In the genomic region with DNA sequence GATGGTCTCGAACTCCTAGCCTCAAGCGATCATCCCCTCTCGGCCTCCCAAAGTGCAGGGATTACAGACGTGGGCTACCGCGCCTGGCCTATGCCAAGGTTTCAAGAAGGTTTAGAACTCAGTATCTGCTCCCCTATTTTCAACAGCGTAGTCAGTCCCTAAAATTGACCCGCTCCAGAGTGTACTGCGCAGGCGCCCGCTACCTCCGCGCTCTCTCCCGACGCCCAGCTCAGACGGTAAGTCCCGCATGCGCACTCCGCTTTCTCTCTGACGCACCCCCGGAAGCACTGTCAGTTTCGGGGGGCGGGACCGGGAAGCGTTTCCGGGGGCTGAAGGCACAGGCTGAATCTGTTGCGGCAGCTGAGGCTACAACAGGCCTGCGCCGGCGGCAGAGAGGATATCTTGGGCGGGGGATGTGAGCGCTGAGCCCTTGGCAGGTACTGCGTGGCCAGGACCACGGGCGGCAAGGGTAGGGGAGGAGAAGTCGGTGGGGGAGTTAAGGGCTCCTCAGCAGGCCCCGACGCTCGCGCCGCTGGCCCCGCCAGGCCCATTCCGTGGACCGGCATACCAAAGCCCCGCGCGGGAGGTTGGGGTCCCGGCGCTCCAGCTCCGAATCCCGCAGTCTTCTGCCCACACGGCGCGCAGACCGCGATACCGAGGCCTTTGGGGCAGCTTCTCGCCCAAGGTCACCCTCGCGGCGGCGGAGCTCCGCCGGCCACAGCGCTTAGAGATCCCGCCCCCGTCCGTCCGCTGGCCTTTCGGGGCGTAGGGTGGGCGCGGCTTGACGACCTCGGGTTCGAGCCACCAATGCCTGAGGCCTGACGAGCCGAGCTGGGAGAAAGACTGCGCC, we compare ENCODE assay signal across 1 cellular context.
A peak's percentile ranks its signal among the peaks of the same experiment; 100 is the strongest.
TF ChIP-seq lines count a peak whose summit lies in the region.

A gene with protein sequence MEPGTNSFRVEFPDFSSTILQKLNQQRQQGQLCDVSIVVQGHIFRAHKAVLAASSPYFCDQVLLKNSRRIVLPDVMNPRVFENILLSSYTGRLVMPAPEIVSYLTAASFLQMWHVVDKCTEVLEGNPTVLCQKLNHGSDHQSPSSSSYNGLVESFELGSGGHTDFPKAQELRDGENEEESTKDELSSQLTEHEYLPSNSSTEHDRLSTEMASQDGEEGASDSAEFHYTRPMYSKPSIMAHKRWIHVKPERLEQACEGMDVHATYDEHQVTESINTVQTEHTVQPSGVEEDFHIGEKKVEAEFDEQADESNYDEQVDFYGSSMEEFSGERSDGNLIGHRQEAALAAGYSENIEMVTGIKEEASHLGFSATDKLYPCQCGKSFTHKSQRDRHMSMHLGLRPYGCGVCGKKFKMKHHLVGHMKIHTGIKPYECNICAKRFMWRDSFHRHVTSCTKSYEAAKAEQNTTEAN (plus strand): TSS at position 345 of the 850 bp plus-strand sequence. CDS start 27,470 bp downstream, outside the sequence.

TF ChIP-seq in HCT116, 20 proteins besides CTCF, POLR2A, EP300 and RAD21 (continued from another document):
- TF ChIP-seq ZBTB33 (IDR thresholded peaks at IDR 0.05; ENCODE audit: extremely low read depth, insufficient replicate concordance, low read length) (no peak), YY1 (IDR thresholded peaks at IDR 0.05; ENCODE audit: extremely low read depth, insufficient replicate concordance, low read depth, low read length) (peak; percentile 44), CEBPB (IDR thresholded peaks at IDR 0.05; ENCODE audit: low read depth) (no peak)
TF ChIP-seq in HCT116: peak in this region for 6.
